In the genomic region with DNA sequence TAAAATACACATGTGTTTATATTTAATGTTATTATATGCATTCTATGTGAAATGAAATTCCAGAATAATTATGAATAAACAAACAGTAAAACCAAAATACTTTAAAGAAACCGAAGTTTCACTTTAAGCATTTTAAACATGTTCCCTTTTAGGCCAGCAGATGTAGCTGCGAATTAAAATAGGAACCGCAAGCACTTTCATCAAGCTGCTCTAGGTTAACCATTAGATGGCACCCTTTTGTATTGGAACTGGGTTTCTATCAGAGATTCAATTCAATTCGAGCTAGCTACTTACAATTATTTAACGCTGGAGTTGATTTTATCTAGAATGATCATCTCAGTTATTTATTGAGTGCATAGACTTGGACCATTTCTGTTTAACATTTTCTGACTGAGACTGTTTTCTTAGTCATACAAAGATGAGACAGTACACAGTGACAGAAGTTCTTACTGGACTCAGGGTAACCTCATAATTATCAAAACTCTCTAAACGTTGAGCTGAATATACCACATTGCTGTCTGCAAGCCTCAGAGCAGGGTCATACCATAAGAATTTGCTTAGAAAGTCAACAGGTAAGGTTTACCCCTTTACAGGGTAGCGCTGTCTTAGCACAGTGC, we compare ENCODE assay signal across 8 cellular contexts. TPM values are rescaled to one million over a fixed set of nuclear protein-coding genes. Genes with fewer than 3 reads are reported as not detected.
DNase-seq lines count a peak whose midpoint lies in the region; ATAC-seq and TF ChIP-seq lines count a peak whose summit lies in the region.

No MANE protein-coding gene starts in this region.

- no peaks in the 10 kb centered on the region for H3K9me3 Mint-ChIP-seq in activated CD8-positive, alpha-beta memory T cell treated with anti-CD3 and anti-CD28 coated beads, Interleukin-2, amount 10 ng/mL, durations not matched to agents 7 days and 5 days (ENCODE audit: low read depth)
- no peaks in the 10 kb centered on the region for H3K9me3 Mint-ChIP-seq in osteocyte (ENCODE audit: unreplicated experiment)

- H3K27ac ChIP-seq in fibroblast of lung (ENCODE audit: insufficient read depth, low read length) = no peak overlapping the region

- CTCF ChIA-PET in activated CD8-positive, alpha-beta memory T cell treated with anti-CD3 and anti-CD28 coated beads, Interleukin-2, amount 10 ng/mL, durations not matched to agents 7 days and 5 days (lab: Charles Lee) = interaction anchor here (0.6 to 5.9 kb wide), 24 partner anchors 9 to 779 kb away, joined by 3 to 61 read pairs (median 4); partner anchors contain the start of gene TMEM242

- no peak overlapping the region for H2AFZ ChIP-seq in fibroblast of lung (ENCODE audit: low read length)

- peaks cover 11% of the 10 kb centered on the region for H3K36me3 Mint-ChIP-seq in activated CD8-positive, alpha-beta memory T cell treated with anti-CD3 and anti-CD28 coated beads, Interleukin-2, amount 10 ng/mL, durations not matched to agents 7 days and 5 days
- H3K36me3 Mint-ChIP-seq in osteocyte (ENCODE audit: unreplicated experiment) = peaks cover 32% of the 10 kb centered on the region

- H3K4me3 ChIP-seq in fibroblast of lung (replicated peaks in 1 of 4; ENCODE audit: control extremely low read depth in 1 of 4, insufficient read depth in 1 of 4, low read depth in 3 of 4, low read length in 4 of 4) = no peak overlapping the region

- H3K79me2 ChIP-seq in fibroblast of lung (ENCODE audit: control insufficient read depth, insufficient read depth, low read length) = no peaks in the 10 kb centered on the region

- no peaks in the 10 kb centered on the region for H3K27me3 Mint-ChIP-seq in activated CD8-positive, alpha-beta memory T cell treated with anti-CD3 and anti-CD28 coated beads, Interleukin-2, amount 10 ng/mL, durations not matched to agents 7 days and 5 days
- H3K27me3 Mint-ChIP-seq in osteocyte (ENCODE audit: unreplicated experiment) = no peaks in the 10 kb centered on the region

- H4K20me1 ChIP-seq in fibroblast of lung (ENCODE audit: control insufficient read depth, extremely low read depth, insufficient read depth, low read length) = no peaks in the 10 kb centered on the region

- H3K36me3 ChIP-seq in fibroblast of lung (ENCODE audit: control insufficient read depth, insufficient read depth, low read length) = peaks cover 27% of the 10 kb centered on the region

- no peaks in the 10 kb centered on the region for H3K27me3 ChIP-seq in fibroblast of lung (ENCODE audit: control insufficient read depth, insufficient read depth, low read length)

- H3K4me1 ChIP-seq in fibroblast of lung (ENCODE audit: control insufficient read depth, extremely low read depth, insufficient read depth, low read length) = no peaks in the 10 kb centered on the region

- no peak overlapping the region for H3K4me3 Mint-ChIP-seq in activated CD8-positive, alpha-beta memory T cell treated with anti-CD3 and anti-CD28 coated beads, Interleukin-2, amount 10 ng/mL, durations not matched to agents 7 days and 5 days
- no peak overlapping the region for H3K4me3 Mint-ChIP-seq in osteocyte (ENCODE audit: unreplicated experiment)

- TF ChIP-seq CTCF in fibroblast of lung (conservative IDR thresholded peaks at IDR 0.05 in 1 of 2, IDR thresholded peaks at IDR 0.05 in 1 of 2; ENCODE audit: low read depth in 1 of 2, low read length in 2 of 2) (peak; percentile 89 to 93), osteocyte (IDR thresholded peaks at IDR 0.05) (peak; percentile 85)

- no peak overlapping the region for H3K4me2 ChIP-seq in fibroblast of lung (ENCODE audit: extremely low read depth, insufficient read depth, low read length)

- no peak overlapping the region for H3K27ac Mint-ChIP-seq in activated CD8-positive, alpha-beta memory T cell treated with anti-CD3 and anti-CD28 coated beads, Interleukin-2, amount 10 ng/mL, durations not matched to agents 7 days and 5 days
- peak overlapping the region; percentile 25 for H3K27ac Mint-ChIP-seq in osteocyte (ENCODE audit: unreplicated experiment)

- peak; percentile 98 for ATAC-seq in activated CD8-positive, alpha-beta memory T cell treated with anti-CD3 and anti-CD28 coated beads, Interleukin-2, amount 10 ng/mL, durations not matched to agents 7 days and 5 days
- ATAC-seq in HG02642 (IDR thresholded peaks at IDR 0.05; ENCODE audit: poor library complexity, unreplicated experiment) = peak; percentile 77

- no peak overlapping the region for H3K9ac ChIP-seq in fibroblast of lung (ENCODE audit: insufficient read depth, low read length)

- peaks cover 12% of the 10 kb centered on the region for H3K4me1 Mint-ChIP-seq in activated CD8-positive, alpha-beta memory T cell treated with anti-CD3 and anti-CD28 coated beads, Interleukin-2, amount 10 ng/mL, durations not matched to agents 7 days and 5 days
- peaks cover 6% of the 10 kb centered on the region for H3K4me1 Mint-ChIP-seq in osteocyte (ENCODE audit: unreplicated experiment)

- DNase-seq in activated CD8-positive, alpha-beta memory T cell treated with anti-CD3 and anti-CD28 coated beads, Interleukin-2, amount 10 ng/mL, durations not matched to agents 7 days and 5 days = peak; percentile 55
- DNase-seq in activated CD8-positive, alpha-beta memory T cell treated with anti-CD3 and anti-CD28 coated beads for 24 hours = no peak
- DNase-seq in RPMI7951 (ENCODE audit: low read depth) = peak; percentile 73
- DNase-seq in fibroblast of lung (ENCODE audit: low read depth in 2 of 2) = peak; percentile 75 to 91
- no peak for DNase-seq in osteocyte (ENCODE audit: extremely low spot score, unreplicated experiment)
- DNase-seq in NCI-H446 treated with DMSO at 0.1 percent for 48 hours (lab: John Stamatoyannopoulos, UW) = no peak
- DNase-seq in NK-92 (lab: John Stamatoyannopoulos, UW; ENCODE audit: unreplicated experiment) = no peak

- no peaks in the 10 kb centered on the region for H3K9me3 ChIP-seq in fibroblast of lung (ENCODE audit: control insufficient read depth, insufficient read depth, low read depth, low read length)

RNA-seq across cellular contexts. Expression of gene TMEM242, which starts 8.5 kb away (rescaled TPM):
- total RNA-seq in activated CD8-positive, alpha-beta memory T cell treated with anti-CD3 and anti-CD28 coated beads, Interleukin-2, amount 10 ng/mL, durations not matched to agents 7 days and 5 days = 10 to 100 TPM; 10.3 to 14.1 TPM
- 8.2 and 9.3 TPM in 2 replicates for total RNA-seq in RPMI7951 (2014; rRNA removed; shearing (Covaris generic))
- 6.4 and 7.3 TPM in 2 replicates for total RNA-seq in fibroblast of lung
- polyA plus RNA-seq in fibroblast of lung = 6.3 and 7.8 TPM in 2 replicates
- 6.4 and 7.1 TPM in 2 replicates for polyA plus RNA-seq in fibroblast of lung (2012)
- 0.33 TPM in 1 of 2 replicates, not detected in the other for polyA minus RNA-seq in fibroblast of lung (ENCODE audit: low replicate concordance)
- total RNA-seq in osteocyte = 12.3 and 12.7 TPM in 2 replicates

Comparison
In these comparisons a context has a peak if more than half of its experiments do, and no peak if none do; other contexts are left out.
1. DNase-seq: peak in activated CD8-positive, alpha-beta memory T cell treated with anti-CD3 and anti-CD28 coated beads, Interleukin-2, amount 10 ng/mL, durations not matched to agents 7 days and 5 days (single experiment), RPMI7951 (single experiment) and fibroblast of lung (2 of 2); none in activated CD8-positive, alpha-beta memory T cell treated with anti-CD3 and anti-CD28 coated beads for 24 hours (single experiment), osteocyte (single experiment), NCI-H446 treated with DMSO at 0.1 percent for 48 hours (single experiment) and NK-92 (single experiment).